ENCODE assay signal across 17 cellular contexts in the genomic region with DNA sequence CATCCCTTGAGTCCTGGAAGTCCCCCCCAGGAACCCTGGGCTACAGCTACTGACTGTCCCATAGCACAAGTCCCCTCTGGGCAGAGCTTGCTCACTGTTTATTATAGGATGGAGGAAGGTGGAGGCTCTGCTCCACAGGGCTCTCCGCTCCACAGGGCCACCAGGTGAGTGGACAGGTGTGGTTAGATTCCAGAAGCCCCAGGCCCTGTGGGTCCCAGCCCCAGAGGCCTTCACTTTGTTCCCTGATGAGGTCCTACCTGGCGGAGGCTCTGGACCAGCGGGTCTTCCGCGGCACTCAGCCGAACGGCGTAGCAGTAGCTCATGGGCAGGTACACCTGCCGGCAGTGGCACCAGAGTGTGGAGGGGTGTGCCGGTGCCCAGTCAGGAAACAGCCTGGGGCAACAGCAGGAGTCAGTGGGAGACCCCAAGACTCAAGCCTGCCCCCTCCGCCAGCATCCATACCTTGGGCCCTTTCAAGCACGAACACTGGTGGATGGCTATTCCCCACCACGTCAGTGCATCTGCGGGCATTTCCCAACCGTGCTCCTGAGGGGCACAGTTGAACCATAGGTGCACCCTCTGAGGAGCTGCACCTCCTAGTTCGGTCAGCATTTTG. TPM values are rescaled to one million over a fixed set of nuclear protein-coding genes. Genes with fewer than 3 reads are reported as not detected.
DNase-seq lines count a peak whose midpoint lies in the region; ATAC-seq lines count a peak whose summit lies in the region.
"Had no signal": no experiment of that assay in that cellular context is flagged by ENCODE, and none has a peak within 500 bp of the region (broad histone marks: within the 10 kb centered on the region; RNA-seq: fewer than 3 reads in every experiment).

No MANE protein-coding gene starts in this region.

- H3K27ac Mint-ChIP-seq in activated CD4-positive, alpha-beta T cell treated with anti-CD3 and anti-CD28 coated beads, Interleukin-2, amount 10 ng/mL, durations not matched to agents 24 days and 14 days = peak overlapping the region; percentile 72
- peak overlapping the region; percentile 45 to 91 for H3K27ac Mint-ChIP-seq in stimulated activated naive CD8-positive, alpha-beta T cell treated with anti-CD3 and anti-CD28 coated beads, Interleukin-15, amount 100 ng/mL, for 72 hours
- H3K27ac Mint-ChIP-seq: HFFc6 had no signal

- peaks cover 2% of the 10 kb centered on the region for H3K4me1 Mint-ChIP-seq in activated CD4-positive, alpha-beta T cell treated with anti-CD3 and anti-CD28 coated beads, Interleukin-2, amount 10 ng/mL, durations not matched to agents 24 days and 14 days
- H3K4me1 Mint-ChIP-seq in stimulated activated naive CD8-positive, alpha-beta T cell treated with anti-CD3 and anti-CD28 coated beads, Interleukin-15, amount 100 ng/mL, for 72 hours = no peaks in the 10 kb centered on the region

- peaks cover 12% of the 10 kb centered on the region for H3K36me3 Mint-ChIP-seq in activated CD4-positive, alpha-beta T cell treated with anti-CD3 and anti-CD28 coated beads, Interleukin-2, amount 10 ng/mL, durations not matched to agents 24 days and 14 days (ENCODE audit: low read depth)

- no peak for ATAC-seq in stimulated activated naive CD8-positive, alpha-beta T cell treated with anti-CD3 and anti-CD28 coated beads, Interleukin-15, amount 100 ng/mL, for 72 hours
- no peak for ATAC-seq in stimulated activated naive CD8-positive, alpha-beta T cell treated with anti-CD3 and anti-CD28 coated beads, Interleukin-15, Interleukin-2, amounts not matched to agents 100 U/mL and 50 U/mL, for 24 hours

- H3K4me3 Mint-ChIP-seq in activated CD4-positive, alpha-beta T cell treated with anti-CD3 and anti-CD28 coated beads, Interleukin-2, amount 10 ng/mL, durations not matched to agents 24 days and 14 days = no peak overlapping the region
- no peak overlapping the region for H3K4me3 Mint-ChIP-seq in stimulated activated naive CD8-positive, alpha-beta T cell treated with anti-CD3 and anti-CD28 coated beads, Interleukin-15, amount 100 ng/mL, for 72 hours
- H3K4me3 Mint-ChIP-seq: HFFc6 had no signal

- intact Hi-C loops in activated CD4-positive, alpha-beta T cell treated with anti-CD3 and anti-CD28 coated beads, Interleukin-2, amount 10 ng/mL, durations not matched to agents 24 days and 14 days (cut with micrococcal nuclease) = no loop called here

- DNase-seq in activated CD4-positive, alpha-beta T cell treated with anti-CD3 and anti-CD28 coated beads, Interleukin-2, amount 10 ng/mL, durations not matched to agents 24 days and 14 days = no peak
- DNase-seq in activated CD4-positive, alpha-beta T cell treated with anti-CD3 and anti-CD28 coated beads, Interleukin-2, amount 50 U/mL, for 4 hours = no peak
- no peak for DNase-seq in stimulated activated naive CD8-positive, alpha-beta T cell treated with anti-CD3 and anti-CD28 coated beads, Interleukin-15, amount 100 ng/mL, for 72 hours
- DNase-seq in stimulated activated naive CD8-positive, alpha-beta T cell treated with anti-CD3 and anti-CD28 coated beads, Interleukin-15, Interleukin-2, amounts not matched to agents 100 U/mL and 50 U/mL, for 24 hours = no peak
- DNase-seq in mesenteric fat pad (ENCODE audit: low spot score) = peak; percentile 82
- DNase-seq in NAMALWA (ENCODE audit: low spot score) = no peak
- no peak for DNase-seq in glomerular visceral epithelial cell (ENCODE audit: extremely low spot score)
- no peak for DNase-seq in NCI-H1694 (lab: John Stamatoyannopoulos, UW)
- DNase-seq: 8988T, DMS 273 treated with DMSO at 0.1 percent for 48 hours, GOT3, HFFc6, MM.1S, NCI-H1105 treated with DMSO at 0.1 percent for 48 hours, NCI-H1930, NCI-H2171 treated with DMSO at 0.1 percent for 48 hours, NCI-H510A had no signal

- H3K27me3 Mint-ChIP-seq in activated CD4-positive, alpha-beta T cell treated with anti-CD3 and anti-CD28 coated beads, Interleukin-2, amount 10 ng/mL, durations not matched to agents 24 days and 14 days = no peaks in the 10 kb centered on the region
- H3K27me3 Mint-ChIP-seq in stimulated activated naive CD8-positive, alpha-beta T cell treated with anti-CD3 and anti-CD28 coated beads, Interleukin-15, amount 100 ng/mL, for 72 hours = no peaks in the 10 kb centered on the region

- no peaks in the 10 kb centered on the region for H3K9me3 Mint-ChIP-seq in activated CD4-positive, alpha-beta T cell treated with anti-CD3 and anti-CD28 coated beads, Interleukin-2, amount 10 ng/mL, durations not matched to agents 24 days and 14 days
- H3K9me3 Mint-ChIP-seq in stimulated activated naive CD8-positive, alpha-beta T cell treated with anti-CD3 and anti-CD28 coated beads, Interleukin-15, amount 100 ng/mL, for 72 hours = no peaks in the 10 kb centered on the region
- H3K9me3 Mint-ChIP-seq: HFFc6 had no signal

RNA-seq across cellular contexts. Expression of a gene that starts 12.3 kb away (rescaled TPM):
- total RNA-seq in activated CD4-positive, alpha-beta T cell treated with anti-CD3 and anti-CD28 coated beads, Interleukin-2, amount 10 ng/mL, durations not matched to agents 24 days and 14 days = 19.7 and 23.1 TPM in 2 replicates
- 81.3 TPM for total RNA-seq in mesenteric fat pad

RNA-seq across cellular contexts. Expression of a gene that starts 32.0 kb away (rescaled TPM):
- 10.8 and 12.0 TPM in 2 replicates for total RNA-seq in activated CD4-positive, alpha-beta T cell treated with anti-CD3 and anti-CD28 coated beads, Interleukin-2, amount 10 ng/mL, durations not matched to agents 24 days and 14 days
- 5.9 TPM for total RNA-seq in mesenteric fat pad
